In genomic region chr11:1564535-1565172, GRCh38 we compare ENCODE assay signal across 10 cellular contexts. TPM values are rescaled to one million over a fixed set of nuclear protein-coding genes. Genes with fewer than 3 reads are reported as not detected.
DNase-seq lines count a peak whose midpoint lies in the region; ATAC-seq, FAIRE-seq and TF ChIP-seq lines count a peak whose summit lies in the region.
"Had no signal": no experiment of that assay in that cellular context is flagged by ENCODE, and none has a peak within 500 bp of the region (broad histone marks: within the 10 kb centered on the region; RNA-seq: fewer than 3 reads in every experiment).

No MANE protein-coding gene starts in this region.

- H3K4me2 ChIP-seq in IMR-90 (ENCODE audit: low read depth, low read length): no peak overlapping the region; the same call in 1 of the 2 replicates

- no peak overlapping the region for H2BK120ac ChIP-seq in IMR-90 (ENCODE audit: low read depth, low read length)

- peak overlapping the region in 1 of 2 experiments; percentile 4; a peak in 1 of 4 replicates for H4K8ac ChIP-seq in IMR-90 (ENCODE audit: low read depth in 2 of 2, low read length in 2 of 2)

- H2AK9ac ChIP-seq in IMR-90 (replicated peaks; ENCODE audit: low read depth, low read length, poor library complexity): peak overlapping the region; percentile 90

- no peak overlapping the region for H3K9ac ChIP-seq in IMR-90 (ENCODE audit: low read depth, low read length)

- peaks cover 70% of the 10 kb centered on the region for H4K20me1 ChIP-seq in IMR-90 (ENCODE audit: insufficient read depth, low read length)

- DNase-seq in ACHN (peak; percentile 64), IMR-90 (peak; percentile 94), body of pancreas (peak; percentile 82 to 96 (median 91)), kidney epithelial cell (ENCODE audit: low read depth) (peak; percentile 81), vagina (ENCODE audit: extremely low spot score in 2 of 2) (no peak), HTR-8/SVneo (ENCODE audit: insufficient read length, low spot score) (no peak)
- no peak for DNase-seq in activated T-cell treated with anti-CD3 and anti-CD28 coated beads, Interleukin-2, amount 50 U/mL, for 72 hours
- no peak for DNase-seq in activated CD4-positive, alpha-beta memory T cell treated with anti-CD3 and anti-CD28 coated beads for 36 hours

- TF ChIP-seq CTCF in IMR-90 (conservative IDR thresholded peaks at IDR 0.05; ENCODE audit: low read depth, low read length) (no peak), body of pancreas (IDR thresholded peaks at IDR 0.05) (peak in 1 of 7 experiments; percentile 16), kidney epithelial cell (IDR thresholded peaks at IDR 0.05; ENCODE audit: insufficient read depth, low read length, poor library complexity, severe bottlenecking) (no peak), vagina (IDR thresholded peaks at IDR 0.05) (no peak)

- H3K9me3 ChIP-seq in IMR-90 (ENCODE audit: control insufficient read depth, insufficient read depth, low read length) (no peaks in the 10 kb centered on the region), body of pancreas (no peaks in the 10 kb centered on the region), vagina (no peaks in the 10 kb centered on the region)

- no peak overlapping the region for H4K91ac ChIP-seq in IMR-90 (ENCODE audit: insufficient read depth, low read depth, low read length)

- no peak overlapping the region for H3K4me3 Mint-ChIP-seq in activated T-cell treated with anti-CD3 and anti-CD28 coated beads, Interleukin-2, amount 50 U/mL, for 72 hours
- H3K4me3 Mint-ChIP-seq in activated CD4-positive, alpha-beta memory T cell treated with anti-CD3 and anti-CD28 coated beads for 36 hours: no peak overlapping the region
- H3K4me3 Mint-ChIP-seq: neural crest cell had no signal

- H3K4me1 Mint-ChIP-seq in activated T-cell treated with anti-CD3 and anti-CD28 coated beads, Interleukin-2, amount 50 U/mL, for 72 hours (ENCODE audit: low read depth): no peaks in the 10 kb centered on the region
- H3K4me1 Mint-ChIP-seq in activated CD4-positive, alpha-beta memory T cell treated with anti-CD3 and anti-CD28 coated beads for 36 hours (ENCODE audit: low read depth): peaks cover 6% of the 10 kb centered on the region
- H3K4me1 Mint-ChIP-seq: neural crest cell had no signal

- intact Hi-C loops in IMR-90 (cut with micrococcal nuclease) (no loop called here), body of pancreas (cut with DNase I) (no loop called here), vagina (cut with DNase I) (no loop called here)
- intact Hi-C loops in activated CD4-positive, alpha-beta memory T cell treated with anti-CD3 and anti-CD28 coated beads for 36 hours (cut with micrococcal nuclease): no loop called here

- in situ Hi-C loops in ACHN (cut with HindIII; ENCODE audit: low pct_ligation_motif_present, low pct_unique_long_range_greater_than_20kb, low sequenced_read_pairs) (no loop called here), IMR-90 (cut with MboI; ENCODE audit: low sequenced_read_pairs) (no loop called here)

- TF ChIP-seq POLR2A in IMR-90 (IDR thresholded peaks at IDR 0.05; ENCODE audit: low read depth, low read length) (no peak), body of pancreas (IDR thresholded peaks at IDR 0.05) (peak in 1 of 3 donors; percentile 10), vagina (IDR thresholded peaks at IDR 0.05) (no peak)

- no peak overlapping the region for H3K27ac Mint-ChIP-seq in activated T-cell treated with anti-CD3 and anti-CD28 coated beads, Interleukin-2, amount 50 U/mL, for 72 hours
- no peak overlapping the region for H3K27ac Mint-ChIP-seq in activated CD4-positive, alpha-beta memory T cell treated with anti-CD3 and anti-CD28 coated beads for 36 hours

- H3K9me1 ChIP-seq in IMR-90 (ENCODE audit: insufficient read depth, low read length): peaks cover 12% of the 10 kb centered on the region

- peaks cover 10% of the 10 kb centered on the region for H3K36me3 ChIP-seq in IMR-90 (ENCODE audit: control insufficient read depth, insufficient read depth, low read length)
- peaks cover 0 to 2% of the 10 kb centered on the region in 2 donors for H3K36me3 ChIP-seq in body of pancreas (replicated peaks in 1 of 2; ENCODE audit: insufficient read depth in 1 of 2, low read depth in 2 of 2)
- H3K36me3 ChIP-seq in kidney epithelial cell (ENCODE audit: control insufficient read depth, insufficient read depth, low read length): peaks cover 1% of the 10 kb centered on the region
- no peaks in the 10 kb centered on the region for H3K36me3 ChIP-seq in vagina

- H3K27ac ChIP-seq in IMR-90 (ENCODE audit: insufficient read depth, low read length): no peak overlapping the region
- peak overlapping the region; percentile 50 to 90 (median 72) for H3K27ac ChIP-seq in body of pancreas
- peak overlapping the region; percentile 43 for H3K27ac ChIP-seq in vagina

- POLR2A ChIA-PET in IMR-90 (lab: Charles Lee; ENCODE audit: unreplicated experiment): no interaction called here
- POLR2A ChIA-PET in activated CD4-positive, alpha-beta memory T cell treated with anti-CD3 and anti-CD28 coated beads for 36 hours (lab: Charles Lee): no interaction called here

- H3K27me3 ChIP-seq in IMR-90 (ENCODE audit: control insufficient read depth, insufficient read depth, low read length): no peaks in the 10 kb centered on the region
- H3K27me3 ChIP-seq in body of pancreas: no peaks in the 10 kb centered on the region
- H3K27me3 ChIP-seq in kidney epithelial cell (ENCODE audit: control insufficient read depth, insufficient read depth, low read length): no peaks in the 10 kb centered on the region
- H3K27me3 ChIP-seq in vagina: no peaks in the 10 kb centered on the region

- H3K27me3 Mint-ChIP-seq in activated T-cell treated with anti-CD3 and anti-CD28 coated beads, Interleukin-2, amount 50 U/mL, for 72 hours (ENCODE audit: low read depth): no peaks in the 10 kb centered on the region
- H3K27me3 Mint-ChIP-seq in activated CD4-positive, alpha-beta memory T cell treated with anti-CD3 and anti-CD28 coated beads for 36 hours: no peaks in the 10 kb centered on the region

- H3K14ac ChIP-seq in IMR-90 (replicated peaks; ENCODE audit: low read depth, low read length): no peak overlapping the region

- H2BK15ac ChIP-seq in IMR-90 (ENCODE audit: low read depth, low read length): no peak overlapping the region

- peak overlapping the region; percentile 54 for H2AK5ac ChIP-seq in IMR-90 (ENCODE audit: low read depth, low read length)

- H3K9me3 Mint-ChIP-seq in activated T-cell treated with anti-CD3 and anti-CD28 coated beads, Interleukin-2, amount 50 U/mL, for 72 hours: no peaks in the 10 kb centered on the region
- H3K9me3 Mint-ChIP-seq in activated CD4-positive, alpha-beta memory T cell treated with anti-CD3 and anti-CD28 coated beads for 36 hours: no peaks in the 10 kb centered on the region
- H3K9me3 Mint-ChIP-seq: neural crest cell had no signal

- 0% methylated on average over 7 of the region's 16 CpGs; no CpG with 5 or more reads in 1 of the 2 experiments for WGBS in IMR-90 (ENCODE audit: extremely low coverage in 2 of 2, insufficient read length in 1 of 2), 2 experiments
- WGBS in body of pancreas, 2 donors: 36 to 47% methylated on average over 10 to 16 of the region's 16 CpGs

- no peak overlapping the region for H2BK5ac ChIP-seq in IMR-90 (ENCODE audit: low read depth, low read length, poor library complexity, severe bottlenecking)

- ATAC-seq in IMR-90 (ENCODE audit: low read depth) (peak; percentile 93), body of pancreas (peak; percentile 64)
- ATAC-seq in activated T-cell treated with anti-CD3 and anti-CD28 coated beads, Interleukin-2, amount 50 U/mL, for 72 hours (replicated peaks in 1 of 2): no peak

- no peaks in the 10 kb centered on the region for H3K36me3 Mint-ChIP-seq in activated T-cell treated with anti-CD3 and anti-CD28 coated beads, Interleukin-2, amount 50 U/mL, for 72 hours (ENCODE audit: insufficient read depth in 2 of 2)
- H3K36me3 Mint-ChIP-seq in activated CD4-positive, alpha-beta memory T cell treated with anti-CD3 and anti-CD28 coated beads for 36 hours: no peaks in the 10 kb centered on the region

- H3K4ac ChIP-seq in IMR-90 (ENCODE audit: low read depth, low read length): 0 out of 2 replicates have a peak overlapping the region, but pooled peaks have one; percentile 32

- BruUV-seq in IMR-90 (replicated peaks; lab: Mats Ljungman, UMichigan): no TSS peak

- CTCF ChIA-PET in IMR-90 (lab: Yijun Ruan, JAX): interaction anchor here (1.5 to 2.0 kb wide), 2 partner anchors 10 to 18 kb away, joined by 5 to 7 read pairs; no protein-coding TSS in a partner anchor
- CTCF ChIA-PET in activated CD4-positive, alpha-beta memory T cell treated with anti-CD3 and anti-CD28 coated beads for 36 hours (lab: Charles Lee): interaction anchor here (1.1 to 3.5 kb wide), 3 partner anchors 10 to 88 kb away, joined by 3 to 17 read pairs (median 10); no protein-coding TSS in a partner anchor

- no peak for FAIRE-seq in HTR-8/SVneo (lab: Jason Lieb, UNC)

- H3K4me1 ChIP-seq in IMR-90 (ENCODE audit: control insufficient read depth, insufficient read depth, low read length) (peaks cover 11% of the 10 kb centered on the region), body of pancreas (peaks cover 76% of the 10 kb centered on the region), vagina (peaks cover 17% of the 10 kb centered on the region)

- no peak overlapping the region for H2BK20ac ChIP-seq in IMR-90 (ENCODE audit: low read depth, low read length)

- dilution Hi-C loops in IMR-90 (cut with HindIII; ENCODE audit: low sequenced_read_pairs, unreplicated experiment): no loop called here

- no peak overlapping the region for H3K56ac ChIP-seq in IMR-90 (ENCODE audit: extremely low read depth, insufficient read depth, low read length)

- peak overlapping the region; percentile 19 for H2AFZ ChIP-seq in IMR-90 (replicated peaks; ENCODE audit: low read length, poor library complexity)

- H3K79me1 ChIP-seq in IMR-90 (ENCODE audit: low read depth in 1 of 2, low read length in 2 of 2): peaks cover 7 to 25% of the 10 kb centered on the region in 2 experiments; a peak in 2 of 4 replicates

- no peak overlapping the region for H3K4me3 ChIP-seq in IMR-90 (ENCODE audit: insufficient read depth, low read depth, low read length)
- H3K4me3 ChIP-seq in body of pancreas: no peak overlapping the region
- no peak overlapping the region for H3K4me3 ChIP-seq in kidney epithelial cell (ENCODE audit: low read depth, low read length)
- H3K4me3 ChIP-seq in vagina: no peak overlapping the region

- H3K23ac ChIP-seq in IMR-90 (ENCODE audit: low read depth, low read length): no peak overlapping the region

- no peak overlapping the region for H4K5ac ChIP-seq in IMR-90 (ENCODE audit: low read depth, low read length)

- TF ChIP-seq RAD21 in IMR-90 (IDR thresholded peaks at IDR 0.05; ENCODE audit: low read length): no peak

- no peak overlapping the region for H3K18ac ChIP-seq in IMR-90 (ENCODE audit: low read depth, low read length)

RNA-seq across cellular contexts. Expression of gene DUSP8, which starts 7.4 kb away (rescaled TPM):
- 0.28 and 0.72 TPM in 2 replicates for total RNA-seq in IMR-90 (2012; rRNA removed)
- polyA plus RNA-seq in IMR-90 (2012; rRNA removed): 4.2 and 4.7 TPM in 2 replicates
- 2.4 and 4.6 TPM in 2 replicates for polyA plus RNA-seq in IMR-90 (2012; cell fraction: cytosol; rRNA removed)
- 12.8 and 22.4 TPM in 2 replicates for polyA plus RNA-seq in IMR-90 (2012; cell fraction: nucleus; rRNA removed; ENCODE audit: low replicate concordance)
- total RNA-seq in body of pancreas: 10 to 100 TPM in 1 of 2 donors, 1 to 10 TPM in 1; 7.0 to 19.1 TPM
- 7.6 and 19.2 TPM in 2 replicates for total RNA-seq in kidney epithelial cell
- total RNA-seq in vagina: 2.9 TPM
- 1 to 10 TPM; 2.8 to 5.1 TPM for total RNA-seq in activated T-cell treated with anti-CD3 and anti-CD28 coated beads, Interleukin-2, amount 50 U/mL, for 72 hours
- 1 to 10 TPM; 1.6 to 2.4 TPM for total RNA-seq in activated CD4-positive, alpha-beta memory T cell treated with anti-CD3 and anti-CD28 coated beads for 36 hours

RNA-seq across cellular contexts. Expression of gene KRTAP5-1, which starts 20.4 kb away (rescaled TPM):
- not detected in 2 replicates for total RNA-seq in IMR-90 (2012; rRNA removed)
- not detected in 2 replicates for polyA plus RNA-seq in IMR-90 (2012; rRNA removed)
- not detected in 2 replicates for polyA plus RNA-seq in IMR-90 (2012; cell fraction: cytosol; rRNA removed)
- not detected in 2 replicates for polyA plus RNA-seq in IMR-90 (2012; cell fraction: nucleus; rRNA removed; ENCODE audit: low replicate concordance)
- total RNA-seq in body of pancreas: not detected
- total RNA-seq in kidney epithelial cell: not detected in 2 replicates
- not detected for total RNA-seq in vagina
- not detected for total RNA-seq in activated T-cell treated with anti-CD3 and anti-CD28 coated beads, Interleukin-2, amount 50 U/mL, for 72 hours
- not detected for total RNA-seq in activated CD4-positive, alpha-beta memory T cell treated with anti-CD3 and anti-CD28 coated beads for 36 hours
- total RNA-seq: neural crest cell; T-helper 2 cell treated with Interferon-gamma antibody and Interleukin-4, amounts not matched to agents 100 ng/mL and 5 ng/mL, for 36 hours had no signal

RNA-seq across cellular contexts. Expression of gene KRTAP5-2, which starts 33.4 kb away (rescaled TPM):
- not detected in 2 replicates for total RNA-seq in IMR-90 (2012; rRNA removed)
- not detected in 2 replicates for polyA plus RNA-seq in IMR-90 (2012; rRNA removed)
- not detected in 2 replicates for polyA plus RNA-seq in IMR-90 (2012; cell fraction: cytosol; rRNA removed)
- polyA plus RNA-seq in IMR-90 (2012; cell fraction: nucleus; rRNA removed; ENCODE audit: low replicate concordance): not detected in 2 replicates
- total RNA-seq in body of pancreas: not detected
- total RNA-seq in kidney epithelial cell: not detected in 2 replicates
- not detected for total RNA-seq in vagina
- not detected for total RNA-seq in activated T-cell treated with anti-CD3 and anti-CD28 coated beads, Interleukin-2, amount 50 U/mL, for 72 hours
- total RNA-seq in activated CD4-positive, alpha-beta memory T cell treated with anti-CD3 and anti-CD28 coated beads for 36 hours: not detected
- total RNA-seq: neural crest cell; T-helper 2 cell treated with Interferon-gamma antibody and Interleukin-4, amounts not matched to agents 100 ng/mL and 5 ng/mL, for 36 hours had no signal

RNA-seq across cellular contexts. Expression of gene KRTAP5-3, which starts 43.6 kb away (rescaled TPM):
- total RNA-seq in IMR-90 (2012; rRNA removed) (not detected in 2 replicates), body of pancreas (not detected), kidney epithelial cell (not detected in 2 replicates), vagina (not detected)
- not detected in 2 replicates for polyA plus RNA-seq in IMR-90 (2012; rRNA removed)
- not detected in 2 replicates for polyA plus RNA-seq in IMR-90 (2012; cell fraction: cytosol; rRNA removed)
- not detected in 2 replicates for polyA plus RNA-seq in IMR-90 (2012; cell fraction: nucleus; rRNA removed; ENCODE audit: low replicate concordance)
- total RNA-seq in activated T-cell treated with anti-CD3 and anti-CD28 coated beads, Interleukin-2, amount 50 U/mL, for 72 hours: not detected
- not detected for total RNA-seq in activated CD4-positive, alpha-beta memory T cell treated with anti-CD3 and anti-CD28 coated beads for 36 hours
- total RNA-seq: neural crest cell; T-helper 2 cell treated with Interferon-gamma antibody and Interleukin-4, amounts not matched to agents 100 ng/mL and 5 ng/mL, for 36 hours had no signal

RNA-seq across cellular contexts. Expression of gene KRTAP5-4, which starts 57.3 kb away (rescaled TPM):
- total RNA-seq in IMR-90 (2012; rRNA removed) (not detected in 2 replicates), body of pancreas (not detected), kidney epithelial cell (not detected in 2 replicates), vagina (not detected)
- polyA plus RNA-seq in IMR-90 (2012; rRNA removed): not detected in 2 replicates
- not detected in 2 replicates for polyA plus RNA-seq in IMR-90 (2012; cell fraction: cytosol; rRNA removed)
- not detected in 2 replicates for polyA plus RNA-seq in IMR-90 (2012; cell fraction: nucleus; rRNA removed; ENCODE audit: low replicate concordance)
- not detected for total RNA-seq in activated T-cell treated with anti-CD3 and anti-CD28 coated beads, Interleukin-2, amount 50 U/mL, for 72 hours
- not detected for total RNA-seq in activated CD4-positive, alpha-beta memory T cell treated with anti-CD3 and anti-CD28 coated beads for 36 hours
- total RNA-seq: neural crest cell; T-helper 2 cell treated with Interferon-gamma antibody and Interleukin-4, amounts not matched to agents 100 ng/mL and 5 ng/mL, for 36 hours had no signal

Comparison
In these comparisons a context has a peak if more than half of its experiments do, and no peak if none do; other contexts are left out.
1. DNase-seq: peak in ACHN (single experiment), IMR-90 (single experiment), body of pancreas (4 of 4) and kidney epithelial cell (single experiment); none in vagina (0 of 2), activated T-cell treated with anti-CD3 and anti-CD28 coated beads, Interleukin-2, amount 50 U/mL, for 72 hours (0 of 2), HTR-8/SVneo (single experiment) and activated CD4-positive, alpha-beta memory T cell treated with anti-CD3 and anti-CD28 coated beads for 36 hours (single experiment).
2. ATAC-seq: peak in IMR-90 (single experiment) and body of pancreas (single experiment); none in activated T-cell treated with anti-CD3 and anti-CD28 coated beads, Interleukin-2, amount 50 U/mL, for 72 hours (0 of 2).